In genomic region chr3:185754920-185755319, GRCh38 we compare ENCODE assay signal across 2 cellular contexts.
TF ChIP-seq lines count a peak whose summit lies in the region.

No MANE protein-coding gene starts in this region.

TF ChIP-seq in WTC11, 78 proteins besides CTCF, POLR2A, EP300 and RAD21 (continued from another document):
- 0 out of 2 replicates have a peak, but pooled peaks have one; percentile 44 for TF ChIP-seq ARID4B (CRISPR knock-in tag; IDR thresholded peaks at IDR 0.05; ENCODE audit: borderline replicate concordance)

TF ChIP-seq in SK-N-SH treated with all-trans-retinoic acid at 6 μM for 48 hours, 23 proteins besides CTCF, POLR2A, EP300 and RAD21 (continued from another document):
- TF ChIP-seq PATZ1 (CRISPR knock-in tag; IDR thresholded peaks at IDR 0.05; ENCODE audit: borderline replicate concordance) (no peak), POU6F1 (CRISPR knock-in tag; IDR thresholded peaks at IDR 0.05; ENCODE audit: borderline replicate concordance, low read depth) (no peak), ESRRG (CRISPR knock-in tag; IDR thresholded peaks at IDR 0.05) (no peak), BACH2 (CRISPR knock-in tag; IDR thresholded peaks at IDR 0.05; ENCODE audit: borderline replicate concordance) (no peak), TSHZ2 (CRISPR knock-in tag; IDR thresholded peaks at IDR 0.05) (no peak), ZNF8 (CRISPR knock-in tag; IDR thresholded peaks at IDR 0.05) (no peak)
